ENCODE assay signal across 8 cellular contexts in the genomic region with DNA sequence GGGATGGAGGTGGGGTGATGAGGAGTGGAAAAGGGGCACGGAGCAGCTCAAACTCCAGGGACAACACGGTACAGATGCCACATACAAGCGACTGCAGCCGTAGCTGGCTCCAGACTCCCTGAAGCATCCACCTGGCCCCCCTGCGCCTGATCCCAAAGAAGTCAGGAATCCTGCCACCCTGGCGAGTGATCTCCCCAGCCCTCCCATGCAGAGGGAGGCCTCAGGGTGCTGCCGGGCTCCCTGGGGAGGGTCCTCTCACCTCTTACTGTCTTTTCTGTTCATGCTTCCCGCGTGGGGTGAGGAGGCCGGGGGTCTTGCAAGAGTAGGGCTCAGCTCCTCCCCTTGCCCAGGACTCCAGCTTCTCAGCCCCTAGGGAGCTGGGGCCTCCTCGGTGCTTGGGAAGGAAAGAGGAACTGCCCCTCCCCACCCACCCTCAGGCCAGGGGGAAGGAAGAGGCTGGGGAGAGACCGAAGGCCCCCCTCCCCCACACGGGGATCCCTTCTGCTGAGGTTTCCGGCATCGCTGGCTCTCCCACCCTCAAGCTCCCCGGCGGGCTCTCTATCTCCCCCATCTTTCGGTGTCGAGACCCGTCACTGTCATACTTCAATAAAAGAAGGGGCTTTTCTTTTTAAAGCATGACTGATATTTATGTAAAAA. TPM values are rescaled to one million over a fixed set of nuclear protein-coding genes. Genes with fewer than 3 reads are reported as not detected.
DNase-seq lines count a peak whose midpoint lies in the region; ATAC-seq lines count a peak whose summit lies in the region.

A gene with protein sequence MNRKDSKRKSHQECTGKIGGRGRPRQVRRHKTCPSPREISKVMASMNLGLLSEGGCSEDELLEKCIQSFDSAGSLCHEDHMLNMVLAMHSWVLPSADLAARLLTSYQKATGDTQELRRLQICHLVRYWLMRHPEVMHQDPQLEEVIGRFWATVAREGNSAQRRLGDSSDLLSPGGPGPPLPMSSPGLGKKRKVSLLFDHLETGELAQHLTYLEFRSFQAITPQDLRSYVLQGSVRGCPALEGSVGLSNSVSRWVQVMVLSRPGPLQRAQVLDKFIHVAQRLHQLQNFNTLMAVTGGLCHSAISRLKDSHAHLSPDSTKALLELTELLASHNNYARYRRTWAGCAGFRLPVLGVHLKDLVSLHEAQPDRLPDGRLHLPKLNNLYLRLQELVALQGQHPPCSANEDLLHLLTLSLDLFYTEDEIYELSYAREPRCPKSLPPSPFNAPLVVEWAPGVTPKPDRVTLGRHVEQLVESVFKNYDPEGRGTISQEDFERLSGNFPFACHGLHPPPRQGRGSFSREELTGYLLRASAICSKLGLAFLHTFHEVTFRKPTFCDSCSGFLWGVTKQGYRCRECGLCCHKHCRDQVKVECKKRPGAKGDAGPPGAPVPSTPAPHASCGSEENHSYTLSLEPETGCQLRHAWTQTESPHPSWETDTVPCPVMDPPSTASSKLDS (minus strand): TSS at position 410 of the 657 bp plus-strand sequence. CDS start 128 bp downstream, at position 282.

- H3K27ac ChIP-seq in BLaER1 treated with 17β-estradiol and CSF1 and Interleukin-3, amounts not matched to agents 10 nM and 100 nM = peak within 1 kb of the TSS in 10 of 11 experiments; percentile 40 to 80 (median 70); a peak in 20 of 22 replicates
- no peak within 1 kb of the TSS for H3K27ac ChIP-seq in naive thymus-derived CD4-positive, alpha-beta T cell (ENCODE audit: low read depth, low read length)

- H3K36me3 ChIP-seq in BLaER1 treated with 17β-estradiol and CSF1 and Interleukin-3, amounts not matched to agents 10 nM and 100 nM = peaks cover 0 to 15% (median 0%) of the 10 kb centered on the region in 11 experiments; a peak in 5 of 22 replicates
- H3K36me3 ChIP-seq in naive thymus-derived CD4-positive, alpha-beta T cell (ENCODE audit: control insufficient read depth in 2 of 3, insufficient read depth in 3 of 3, low read length in 3 of 3) = no peaks in the 10 kb centered on the region

- no peaks in the 10 kb centered on the region for H3K27me3 ChIP-seq in BLaER1 treated with 17β-estradiol and CSF1 and Interleukin-3, amounts not matched to agents 10 nM and 100 nM
- H3K27me3 ChIP-seq in naive thymus-derived CD4-positive, alpha-beta T cell (ENCODE audit: control insufficient read depth in 2 of 2, insufficient read depth in 2 of 2, low read length in 2 of 2) = no peaks in the 10 kb centered on the region

- intact Hi-C loops in naive thymus-derived CD4-positive, alpha-beta T cell (cut with micrococcal nuclease) = no loop called here

- DNase-seq in MV-4-11 (lab: John Stamatoyannopoulos, UW) (peak; percentile 83), NCI-H1930 (lab: John Stamatoyannopoulos, UW) (no peak), cortex of kidney (lab: John Stamatoyannopoulos, UW) (no peak)
- peak; percentile 63 for DNase-seq in activated naive CD8-positive, alpha-beta T cell treated with anti-CD3 and anti-CD28 coated beads, Interleukin-2, amount 50 U/mL, for 24 hours
- peak in 4 of 9 donors; percentile 9 to 42 (median 14) for DNase-seq in naive thymus-derived CD4-positive, alpha-beta T cell

- H3K4me3 ChIP-seq in BLaER1 treated with 17β-estradiol and CSF1 and Interleukin-3, amounts not matched to agents 10 nM and 100 nM = peak within 1 kb of the TSS; percentile 17 to 75 (median 58); a peak in 18 of 20 replicates
- H3K4me3 ChIP-seq in naive thymus-derived CD4-positive, alpha-beta T cell (ENCODE audit: low read length) = no peak within 1 kb of the TSS

- H3K4me1 ChIP-seq in BLaER1 treated with 17β-estradiol and CSF1 and Interleukin-3, amounts not matched to agents 10 nM and 100 nM = peaks cover 40 to 72% (median 45%) of the 10 kb centered on the region in 10 experiments
- H3K4me1 ChIP-seq in naive thymus-derived CD4-positive, alpha-beta T cell (ENCODE audit: control insufficient read depth in 2 of 2, insufficient read depth in 2 of 2, low read length in 2 of 2) = no peaks in the 10 kb centered on the region

- H3K9me3 Mint-ChIP-seq in activated naive CD8-positive, alpha-beta T cell treated with anti-CD3 and anti-CD28 coated beads, Interleukin-2, amount 50 U/mL, for 24 hours = no peaks in the 10 kb centered on the region
- no peaks in the 10 kb centered on the region for H3K9me3 Mint-ChIP-seq in naive thymus-derived CD4-positive, alpha-beta T cell

- peaks cover 0 to 7% (median 0%) of the 10 kb centered on the region in 11 experiments; a peak in 5 of 22 replicates for H4K20me1 ChIP-seq in BLaER1 treated with 17β-estradiol and CSF1 and Interleukin-3, amounts not matched to agents 10 nM and 100 nM

- ATAC-seq in activated naive CD8-positive, alpha-beta T cell treated with anti-CD3 and anti-CD28 coated beads, Interleukin-2, amount 50 U/mL, for 24 hours = peak; percentile 30
- ATAC-seq in naive thymus-derived CD4-positive, alpha-beta T cell = peak; percentile 85
- no peak for ATAC-seq in GM18907 (IDR thresholded peaks at IDR 0.05; ENCODE audit: unreplicated experiment)
- no peak for ATAC-seq in HG02885 (IDR thresholded peaks at IDR 0.05; ENCODE audit: poor library complexity, unreplicated experiment)

- H3K4me1 Mint-ChIP-seq in activated naive CD8-positive, alpha-beta T cell treated with anti-CD3 and anti-CD28 coated beads, Interleukin-2, amount 50 U/mL, for 24 hours = peaks cover 39% of the 10 kb centered on the region
- peaks cover 6 to 24% (median 16%) of the 10 kb centered on the region in 7 donors for H3K4me1 Mint-ChIP-seq in naive thymus-derived CD4-positive, alpha-beta T cell

- peak within 1 kb of the TSS; percentile 85 to 99 (median 97) for H3K4me2 ChIP-seq in BLaER1 treated with 17β-estradiol and CSF1 and Interleukin-3, amounts not matched to agents 10 nM and 100 nM

- no peaks in the 10 kb centered on the region for H3K9me3 ChIP-seq in BLaER1 treated with 17β-estradiol and CSF1 and Interleukin-3, amounts not matched to agents 10 nM and 100 nM (replicated peaks in 1 of 11)
- no peaks in the 10 kb centered on the region for H3K9me3 ChIP-seq in naive thymus-derived CD4-positive, alpha-beta T cell (ENCODE audit: control insufficient read depth in 2 of 3, low read length in 3 of 3)

- peak within 1 kb of the TSS; percentile 21 to 84 (median 66); a peak in 20 of 22 replicates for H3K9ac ChIP-seq in BLaER1 treated with 17β-estradiol and CSF1 and Interleukin-3, amounts not matched to agents 10 nM and 100 nM

- POLR2A ChIA-PET in naive thymus-derived CD4-positive, alpha-beta T cell (lab: Charles Lee) = no interaction called here

- H3K36me3 Mint-ChIP-seq in activated naive CD8-positive, alpha-beta T cell treated with anti-CD3 and anti-CD28 coated beads, Interleukin-2, amount 50 U/mL, for 24 hours (ENCODE audit: low read depth) = no peaks in the 10 kb centered on the region
- H3K36me3 Mint-ChIP-seq in naive thymus-derived CD4-positive, alpha-beta T cell = no peaks in the 10 kb centered on the region

- peak within 1 kb of the TSS; percentile 57 for H3K4me3 Mint-ChIP-seq in activated naive CD8-positive, alpha-beta T cell treated with anti-CD3 and anti-CD28 coated beads, Interleukin-2, amount 50 U/mL, for 24 hours
- peak within 1 kb of the TSS in 9 of 10 donors; percentile 29 to 73 (median 61) for H3K4me3 Mint-ChIP-seq in naive thymus-derived CD4-positive, alpha-beta T cell

- CTCF ChIA-PET in naive thymus-derived CD4-positive, alpha-beta T cell (lab: Charles Lee) = no interaction called here

- peak within 1 kb of the TSS; percentile 39 for H3K27ac Mint-ChIP-seq in activated naive CD8-positive, alpha-beta T cell treated with anti-CD3 and anti-CD28 coated beads, Interleukin-2, amount 50 U/mL, for 24 hours
- H3K27ac Mint-ChIP-seq in naive thymus-derived CD4-positive, alpha-beta T cell = peak within 1 kb of the TSS in 3 of 9 donors; percentile 10 to 79 (median 69)

- peaks cover 7% of the 10 kb centered on the region for H3K27me3 Mint-ChIP-seq in activated naive CD8-positive, alpha-beta T cell treated with anti-CD3 and anti-CD28 coated beads, Interleukin-2, amount 50 U/mL, for 24 hours
- peaks cover 0 to 12% (median 4%) of the 10 kb centered on the region in 5 donors for H3K27me3 Mint-ChIP-seq in naive thymus-derived CD4-positive, alpha-beta T cell

RNA-seq across cellular contexts. Expression of the gene that starts here (rescaled TPM):
- 10 to 100 TPM in 1 of 5 experiments, 1 to 10 TPM in 2, under 1 TPM in 2; 0.16 to 32.7 (median 1.3) TPM for total RNA-seq in naive thymus-derived CD4-positive, alpha-beta T cell
- polyA plus RNA-seq in naive thymus-derived CD4-positive, alpha-beta T cell = under 1 TPM in 1 of 2 donors, not detected in 1; 0.14 TPM

Comparison
In these comparisons a context has a peak if more than half of its experiments do, and no peak if none do; other contexts are left out.
1. DNase-seq: peak in MV-4-11 (single experiment) and activated naive CD8-positive, alpha-beta T cell treated with anti-CD3 and anti-CD28 coated beads, Interleukin-2, amount 50 U/mL, for 24 hours (single experiment); none in NCI-H1930 (0 of 2) and cortex of kidney (single experiment).
2. ATAC-seq: peak in activated naive CD8-positive, alpha-beta T cell treated with anti-CD3 and anti-CD28 coated beads, Interleukin-2, amount 50 U/mL, for 24 hours (single experiment) and naive thymus-derived CD4-positive, alpha-beta T cell (single experiment); none in GM18907 (single experiment) and HG02885 (single experiment).